Comparison of ENCODE assay signal across 8 cellular contexts in genomic region chr15:75024102-75024636, GRCh38. TPM values are rescaled to one million over a fixed set of nuclear protein-coding genes. Genes with fewer than 3 reads are reported as not detected.
DNase-seq lines count a peak whose midpoint lies in the region; ATAC-seq, FAIRE-seq and TF ChIP-seq lines count a peak whose summit lies in the region.

No MANE protein-coding gene starts in this region.

- no peaks in the 10 kb centered on the region for H3K9me3 Mint-ChIP-seq in activated naive CD4-positive, alpha-beta T cell treated with anti-CD3 and anti-CD28 coated beads, Interleukin-2, amount 10 ng/mL, durations not matched to agents 7 days and 5 days
- H3K9me3 Mint-ChIP-seq in stimulated activated naive CD8-positive, alpha-beta T cell treated with anti-CD3 and anti-CD28 coated beads, Interleukin-15, amount 100 ng/mL, for 72 hours: no peaks in the 10 kb centered on the region

- TF ChIP-seq POLR2A in GM12878 (IDR thresholded peaks at IDR 0.05; ENCODE audit: low read depth, low read length): no peak

- intact Hi-C loops in GM12878 (cut with micrococcal nuclease; ENCODE audit: unreplicated experiment): loop anchor here (5.0 kb wide), 1 partner anchor 428 kb away; the partner anchor contains the start of gene SIN3A

- H3K27me3 ChIP-seq in GM12878 (replicated peaks in 1 of 2; ENCODE audit: control insufficient read depth in 2 of 2, insufficient read depth in 2 of 2, low read length in 1 of 2) (no peaks in the 10 kb centered on the region), keratinocyte (ENCODE audit: control insufficient read depth, extremely low read depth, insufficient read depth, low read length) (no peaks in the 10 kb centered on the region)

- H3K9ac ChIP-seq in GM12878 (ENCODE audit: control insufficient read depth, insufficient read depth, low read length) (peak overlapping the region; percentile 100), keratinocyte (ENCODE audit: control insufficient read depth, extremely low read depth, insufficient read depth, low read length) (peak overlapping the region; percentile 99)

- H4K20me1 ChIP-seq in GM12878 (ENCODE audit: control insufficient read depth, insufficient read depth) (no peaks in the 10 kb centered on the region), keratinocyte (ENCODE audit: control insufficient read depth, extremely low read depth, insufficient read depth, low read length) (no peaks in the 10 kb centered on the region)

- peak overlapping the region; percentile 95 for H3K27ac Mint-ChIP-seq in activated naive CD4-positive, alpha-beta T cell treated with anti-CD3 and anti-CD28 coated beads, Interleukin-2, amount 10 ng/mL, durations not matched to agents 7 days and 5 days
- peak overlapping the region; percentile 99 for H3K27ac Mint-ChIP-seq in stimulated activated naive CD8-positive, alpha-beta T cell treated with anti-CD3 and anti-CD28 coated beads, Interleukin-15, amount 100 ng/mL, for 72 hours

- H3K4me2 ChIP-seq in GM12878 (ENCODE audit: control insufficient read depth, insufficient read depth): peak overlapping the region; percentile 93
- H3K4me2 ChIP-seq in keratinocyte (ENCODE audit: control insufficient read depth, extremely low read depth, insufficient read depth, low read depth, low read length): peak overlapping the region; percentile 76

- H3K4me1 ChIP-seq in GM12878 (ENCODE audit: control insufficient read depth, insufficient read depth, low read length) (peaks cover 21% of the 10 kb centered on the region), keratinocyte (ENCODE audit: control insufficient read depth, extremely low read depth, insufficient read depth, low read length) (peaks cover 7% of the 10 kb centered on the region)

- H3K9me3 ChIP-seq in GM12878 (replicated peaks; ENCODE audit: control insufficient read depth, insufficient read depth, low read length) (no peaks in the 10 kb centered on the region), keratinocyte (ENCODE audit: control insufficient read depth, low read depth, low read length) (no peaks in the 10 kb centered on the region)

- CTCF ChIA-PET in activated naive CD4-positive, alpha-beta T cell treated with anti-CD3 and anti-CD28 coated beads, Interleukin-2, amount 10 ng/mL, durations not matched to agents 7 days and 5 days (lab: Charles Lee): interaction anchor here (0.7 to 9.2 kb wide), 6 partner anchors 10 to 185 kb away, joined by 3 to 109 read pairs (median 5); partner anchors contain the start of gene C15orf39
- CTCF ChIA-PET in GM12878 (lab: Yijun Ruan, JAX): interaction anchor here (0.6 to 3.3 kb wide), 8 partner anchors 13 to 427 kb away, joined by 3 to 23 read pairs (median 4); partner anchors contain the start of genes MAN2C1 and SIN3A

- SMC1A ChIA-PET in GM12878 (lab: Charles Lee; ENCODE audit: uncharacterized antibody, unreplicated experiment): interaction anchor here (0.9 to 4.5 kb wide), 12 partner anchors 10 to 407 kb away, joined by 3 to 21 read pairs (median 4); no protein-coding TSS in a partner anchor

- H3K4me1 Mint-ChIP-seq in activated naive CD4-positive, alpha-beta T cell treated with anti-CD3 and anti-CD28 coated beads, Interleukin-2, amount 10 ng/mL, durations not matched to agents 7 days and 5 days: peaks cover 26% of the 10 kb centered on the region
- H3K4me1 Mint-ChIP-seq in stimulated activated naive CD8-positive, alpha-beta T cell treated with anti-CD3 and anti-CD28 coated beads, Interleukin-15, amount 100 ng/mL, for 72 hours: peaks cover 48% of the 10 kb centered on the region

- TF ChIP-seq CTCF in GM12878 (IDR thresholded peaks at IDR 0.05 in 2 of 3, conservative IDR thresholded peaks at IDR 0.05 in 1 of 3; ENCODE audit: control insufficient read depth in 2 of 3, extremely low read depth in 1 of 3, insufficient read depth in 1 of 3, low read depth in 3 of 3, low read length in 3 of 3) (no peak), keratinocyte (optimal IDR thresholded peaks at IDR 0.05 in 1 of 3, IDR thresholded peaks at IDR 0.05 in 1 of 3, conservative IDR thresholded peaks at IDR 0.05 in 1 of 3; ENCODE audit: extremely low read depth in 1 of 3, insufficient read depth in 2 of 3, low read length in 3 of 3) (no peak)

- no peak for TF ChIP-seq EP300 in GM12878 (IDR thresholded peaks at IDR 0.05; ENCODE audit: borderline replicate concordance in 1 of 2, control insufficient read depth in 1 of 2, low read depth in 2 of 2, low read length in 2 of 2)

- WGBS in GM12878 (ENCODE audit: insufficient coverage, insufficient replicate concordance, low lambda C conversion rate, missing lambda C conversion rate): 20% methylated on average over 5 of the region's 5 CpGs

- peak overlapping the region; percentile 98 for H3K27ac ChIP-seq in GM12878 (ENCODE audit: control insufficient read depth, insufficient read depth)
- peak overlapping the region; percentile 94 for H3K27ac ChIP-seq in keratinocyte (ENCODE audit: control insufficient read depth, insufficient read depth, low read length)

- in situ Hi-C loops in GM12878 (cut with MboI): loop anchor here (10.0 to 25.0 kb wide), 2 partner anchors 281 to 638 kb away; no protein-coding TSS in a partner anchor

- RAD21 ChIA-PET in GM12878 (lab: Charles Lee; ENCODE audit: unreplicated experiment): interaction anchor here (1.2 to 3.8 kb wide), 7 partner anchors 16 to 180 kb away, joined by 3 to 28 read pairs (median 10); partner anchors contain the start of genes C15orf39 and SCAMP5

- no peaks in the 10 kb centered on the region for H3K9me1 ChIP-seq in keratinocyte (ENCODE audit: control insufficient read depth, extremely low read depth, insufficient read depth, low read length)

- no peaks in the 10 kb centered on the region for H3K27me3 Mint-ChIP-seq in activated naive CD4-positive, alpha-beta T cell treated with anti-CD3 and anti-CD28 coated beads, Interleukin-2, amount 10 ng/mL, durations not matched to agents 7 days and 5 days
- H3K27me3 Mint-ChIP-seq in stimulated activated naive CD8-positive, alpha-beta T cell treated with anti-CD3 and anti-CD28 coated beads, Interleukin-15, amount 100 ng/mL, for 72 hours: no peaks in the 10 kb centered on the region

- FAIRE-seq in GM12878 (lab: Jason Lieb, UNC): peak; percentile 75
- FAIRE-seq in keratinocyte (lab: Jason Lieb, UNC): peak; percentile 26

- DNase-seq in activated naive CD4-positive, alpha-beta T cell treated with anti-CD3 and anti-CD28 coated beads, Interleukin-2, amount 10 ng/mL, durations not matched to agents 7 days and 5 days: no peak
- DNase-seq in activated naive CD4-positive, alpha-beta T cell treated with Interleukin-2 at 50 U/mL for 16 hours: no peak
- DNase-seq in NCI-H446 treated with DMSO at 0.1 percent for 48 hours (lab: John Stamatoyannopoulos, UW) (peak; percentile 15), GM12878 (ENCODE audit: low read depth, low spot score) (no peak), keratinocyte (ENCODE audit: low read depth, low spot score) (no peak)
- no peak for DNase-seq in stimulated activated naive CD8-positive, alpha-beta T cell treated with anti-CD3 and anti-CD28 coated beads, Interleukin-15, amount 100 ng/mL, for 72 hours
- no peak for DNase-seq in stimulated activated CD4-positive, alpha-beta T cell treated with anti-CD3 and anti-CD28 coated beads, Interleukin-12 subunit alpha, Interleukin-12 subunit beta, amount 100 ng/mL, for 4 hours

- H3K36me3 ChIP-seq in GM12878 (ENCODE audit: control insufficient read depth in 2 of 2, insufficient read depth in 2 of 2, low read length in 1 of 2) (no peaks in the 10 kb centered on the region), keratinocyte (ENCODE audit: control insufficient read depth in 2 of 2, extremely low read depth in 1 of 2, insufficient read depth in 2 of 2, low read length in 2 of 2) (peaks cover 1 to 18% of the 10 kb centered on the region in 2 experiments)

- POLR2A ChIA-PET in GM12878 (lab: Charles Lee): interaction anchor here (0.7 to 3.5 kb wide), 11 partner anchors 10 to 616 kb away, joined by 3 to 15 read pairs (median 3); partner anchors contain the start of genes C15orf39 and IMP3

- H3K36me3 Mint-ChIP-seq in activated naive CD4-positive, alpha-beta T cell treated with anti-CD3 and anti-CD28 coated beads, Interleukin-2, amount 10 ng/mL, durations not matched to agents 7 days and 5 days: peaks cover 16% of the 10 kb centered on the region

- dilution Hi-C loops in keratinocyte (cut with MboI; ENCODE audit: extremely low pct_ligation_motif_present, low sequenced_read_pairs): no loop called here

- no peak for TF ChIP-seq RAD21 in GM12878 (IDR thresholded peaks at IDR 0.05; ENCODE audit: insufficient read depth, low read depth, low read length)

- H2AFZ ChIP-seq in GM12878 (ENCODE audit: control insufficient read depth, low read depth, low read length) (peak overlapping the region; percentile 19), keratinocyte (ENCODE audit: control insufficient read depth, low read length) (no peak overlapping the region)

- H3K4me3 Mint-ChIP-seq in activated naive CD4-positive, alpha-beta T cell treated with anti-CD3 and anti-CD28 coated beads, Interleukin-2, amount 10 ng/mL, durations not matched to agents 7 days and 5 days: peak overlapping the region; percentile 94
- peak overlapping the region; percentile 94 to 97 for H3K4me3 Mint-ChIP-seq in stimulated activated naive CD8-positive, alpha-beta T cell treated with anti-CD3 and anti-CD28 coated beads, Interleukin-15, amount 100 ng/mL, for 72 hours

- H3K79me2 ChIP-seq in GM12878 (ENCODE audit: control insufficient read depth, insufficient read depth, low read length) (peaks cover 16% of the 10 kb centered on the region), keratinocyte (ENCODE audit: control insufficient read depth, insufficient read depth, low read length) (peaks cover 8% of the 10 kb centered on the region)

- peak overlapping the region; percentile 86 for H3K4me3 ChIP-seq in GM12878
- H3K4me3 ChIP-seq in keratinocyte (ENCODE audit: control insufficient read depth in 2 of 3, extremely low read depth in 1 of 3, insufficient read depth in 2 of 3, low read depth in 1 of 3, low read length in 3 of 3): peak overlapping the region; percentile 67 to 94 (median 93)

- peak; percentile 51 for ATAC-seq in GM12878
- no peak for ATAC-seq in stimulated activated naive CD8-positive, alpha-beta T cell treated with anti-CD3 and anti-CD28 coated beads, Interleukin-15, amount 100 ng/mL, for 72 hours
- ATAC-seq in HG02852 (IDR thresholded peaks at IDR 0.05; ENCODE audit: unreplicated experiment): no peak

- no TSS peak for BruUV-seq in GM12878 (replicated peaks; lab: Mats Ljungman, UMichigan)

RNA-seq across cellular contexts. Expression of gene PPCDC, which starts 0.8 kb away (rescaled TPM):
- 112 and 121 TPM in 2 replicates for total RNA-seq in GM12878 (2013; cell fraction: nucleolus; rRNA removed)
- total RNA-seq in GM12878 (2014; rRNA removed) (42.7 and 45.0 TPM in 2 replicates), GM12878 (2014; rRNA removed; fragmentation: Illumina TruSeq; extraction: Trizol) (29.4 and 32.5 TPM in 2 replicates), GM12878 (2021) (40.2 and 43.3 TPM in 2 replicates)
- polyA plus RNA-seq in GM12878 (2011; ENCODE audit: low read depth): 25.0 TPM
- polyA plus RNA-seq in GM12878 (2011; rRNA removed) (27.9 and 44.7 TPM in 2 replicates), GM12878 (2014; fragmentation: Illumina TruSeq; extraction: Trizol) (32.9 and 35.7 TPM in 2 replicates), GM12878 (2014; fragmentation: Nextera tagmentation; extraction: Ambion mirVana) (100 to 1,000 TPM in 1 of 2 experiments, 10 to 100 TPM in 1; 92.0 to 135 TPM), GM12878 (2014; rRNA removed) (68.2 and 69.9 TPM in 2 replicates), GM12878 (2016; fragmentation: Nextera tagmentation; extraction: Ambion mirVana) (10 to 100 TPM; 65.4 to 67.9 TPM), keratinocyte (11.9 to 14.3 TPM (median 13.7 TPM) in 3 replicates)
- 61.6 and 76.5 TPM in 2 replicates for polyA plus RNA-seq in GM12878 (2011; cell fraction: cytosol; rRNA removed)
- polyA plus RNA-seq in GM12878 (2011; cell fraction: nucleus; rRNA removed): 83.3 and 92.0 TPM in 2 replicates
- polyA plus RNA-seq in GM12878 (2012): 27.6 and 38.4 TPM in 2 replicates
- 37.2 and 70.2 TPM in 2 replicates for polyA minus RNA-seq in GM12878 (2011; rRNA and poly(A)+ RNA removed)
- 8.8 and 18.7 TPM in 2 replicates for polyA minus RNA-seq in GM12878 (2011; cell fraction: cytosol; rRNA and poly(A)+ RNA removed)
- polyA minus RNA-seq in GM12878 (2011; cell fraction: nucleus; rRNA and poly(A)+ RNA removed): 51.0 and 104 TPM in 2 replicates
- 3.4 TPM for polyA plus RNA-seq in keratinocyte (2011; ENCODE audit: low read depth)
- polyA plus RNA-seq in keratinocyte (2011; cell fraction: cytosol; rRNA removed): 11.2 and 20.7 TPM in 2 replicates
- 13.5 and 17.4 TPM in 2 replicates for polyA plus RNA-seq in keratinocyte (2011; cell fraction: nucleus; rRNA removed)
- polyA plus RNA-seq in keratinocyte (2012; ENCODE audit: low replicate concordance): 7.0 and 11.9 TPM in 2 replicates
- 7.5 to 18.7 TPM (median 8.2 TPM) in 3 replicates for polyA minus RNA-seq in keratinocyte
- polyA minus RNA-seq in keratinocyte (2011; cell fraction: cytosol; rRNA and poly(A)+ RNA removed): 9.6 TPM
- 6.8 and 8.0 TPM in 2 replicates for polyA minus RNA-seq in keratinocyte (2011; cell fraction: nucleus; rRNA and poly(A)+ RNA removed)

RNA-seq across cellular contexts. Expression of gene SCAMP5, which starts 28.8 kb away (rescaled TPM):
- total RNA-seq in GM12878 (2013; cell fraction: nucleolus; rRNA removed): 5.9 and 8.5 TPM in 2 replicates
- total RNA-seq in GM12878 (2014; rRNA removed): 20.2 and 22.2 TPM in 2 replicates
- total RNA-seq in GM12878 (2014; rRNA removed; fragmentation: Illumina TruSeq; extraction: Trizol): 13.6 and 15.0 TPM in 2 replicates
- total RNA-seq in GM12878 (2021): 24.8 and 25.5 TPM in 2 replicates
- 7.6 TPM for polyA plus RNA-seq in GM12878 (2011; ENCODE audit: low read depth)
- polyA plus RNA-seq in GM12878 (2011; rRNA removed): 15.7 and 24.3 TPM in 2 replicates
- 28.5 and 32.2 TPM in 2 replicates for polyA plus RNA-seq in GM12878 (2011; cell fraction: cytosol; rRNA removed)
- polyA plus RNA-seq in GM12878 (2011; cell fraction: nucleus; rRNA removed): 19.4 and 24.8 TPM in 2 replicates
- polyA plus RNA-seq in GM12878 (2012): 8.5 and 11.0 TPM in 2 replicates
- polyA plus RNA-seq in GM12878 (2014; fragmentation: Illumina TruSeq; extraction: Trizol): 26.3 and 30.3 TPM in 2 replicates
- polyA plus RNA-seq in GM12878 (2014; fragmentation: Nextera tagmentation; extraction: Ambion mirVana): 1 to 10 TPM; 2.3 to 2.5 TPM
- polyA plus RNA-seq in GM12878 (2014; rRNA removed): 35.5 and 41.6 TPM in 2 replicates
- 1 to 10 TPM; 1.6 to 1.7 TPM for polyA plus RNA-seq in GM12878 (2016; fragmentation: Nextera tagmentation; extraction: Ambion mirVana)
- 21.5 and 25.9 TPM in 2 replicates for polyA minus RNA-seq in GM12878 (2011; rRNA and poly(A)+ RNA removed)
- polyA minus RNA-seq in GM12878 (2011; cell fraction: cytosol; rRNA and poly(A)+ RNA removed): 9.0 and 9.6 TPM in 2 replicates
- 3.3 and 7.8 TPM in 2 replicates for polyA minus RNA-seq in GM12878 (2011; cell fraction: nucleus; rRNA and poly(A)+ RNA removed)
- 1.9 to 3.0 TPM (median 2.9 TPM) in 3 replicates for polyA plus RNA-seq in keratinocyte
- 0.07 TPM for polyA plus RNA-seq in keratinocyte (2011; ENCODE audit: low read depth)
- 3.6 and 3.7 TPM in 2 replicates for polyA plus RNA-seq in keratinocyte (2011; cell fraction: cytosol; rRNA removed)
- 2.4 and 4.1 TPM in 2 replicates for polyA plus RNA-seq in keratinocyte (2011; cell fraction: nucleus; rRNA removed)
- 0.55 and 1.9 TPM in 2 replicates for polyA plus RNA-seq in keratinocyte (2012; ENCODE audit: low replicate concordance)
- polyA minus RNA-seq in keratinocyte: 2.1 to 3.3 TPM (median 3.2 TPM) in 3 replicates
- polyA minus RNA-seq in keratinocyte (2011; cell fraction: cytosol; rRNA and poly(A)+ RNA removed): 2.3 TPM
- 1.4 and 2.7 TPM in 2 replicates for polyA minus RNA-seq in keratinocyte (2011; cell fraction: nucleus; rRNA and poly(A)+ RNA removed)
